Comparison of ENCODE assay signal across 8 cellular contexts in genomic region chr18:13800505-13801259, GRCh38. TPM values are rescaled to one million over a fixed set of nuclear protein-coding genes. Genes with fewer than 3 reads are reported as not detected.
DNase-seq lines count a peak whose midpoint lies in the region; ATAC-seq, FAIRE-seq and TF ChIP-seq lines count a peak whose summit lies in the region.

No MANE protein-coding gene starts in this region.

- TF ChIP-seq CTCF in CD4-positive, alpha-beta T cell (IDR thresholded peaks at IDR 0.05): peak; percentile 38
- TF ChIP-seq CTCF in HFFc6 (IDR thresholded peaks at IDR 0.05) (no peak; the same call in 1 of the 2 replicates), Peyer's patch (IDR thresholded peaks at IDR 0.05) (peak in 4 of 6 experiments; percentile 31 to 73 (median 66)), adrenal gland (IDR thresholded peaks at IDR 0.05) (peak; percentile 7 to 52 (median 38))

- peak; percentile 14 to 59 (median 27) for DNase-seq in CD4-positive, alpha-beta T cell
- DNase-seq in HFFc6 (no peak), Peyer's patch (peak in 2 of 3 donors; percentile 83 to 84), adrenal gland (peak; percentile 57 to 71 (median 69)), right cardiac atrium (peak; percentile 73 to 88 (median 87)), retina (peak; percentile 86), GM19239 (ENCODE audit: insufficient read length, low spot score) (no peak)

- ATAC-seq in CD4-positive, alpha-beta T cell (ENCODE audit: poor library complexity): peak; percentile 62
- ATAC-seq in right cardiac atrium: peak; percentile 93 to 96
- ATAC-seq in GM18858 (IDR thresholded peaks at IDR 0.05; ENCODE audit: unreplicated experiment): no peak

- no peak for TF ChIP-seq POLR2A in Peyer's patch (IDR thresholded peaks at IDR 0.05)
- TF ChIP-seq POLR2A in adrenal gland (IDR thresholded peaks at IDR 0.05): no peak

- H3K4me3 Mint-ChIP-seq in CD4-positive, alpha-beta T cell: peak overlapping the region; percentile 44
- peak overlapping the region; percentile 67 for H3K4me3 Mint-ChIP-seq in HFFc6

- CTCF ChIA-PET in CD4-positive, alpha-beta T cell (lab: Charles Lee): interaction anchor here (1.4 kb wide), 1 partner anchor 13 kb away, joined by 3 read pairs; no protein-coding TSS in a partner anchor

- H3K27me3 Mint-ChIP-seq in CD4-positive, alpha-beta T cell: peaks cover 80% of the 10 kb centered on the region
- H3K27me3 Mint-ChIP-seq in HFFc6 (ENCODE audit: insufficient read depth): peaks cover 23% of the 10 kb centered on the region

- peaks cover 0 to 10% (median 2%) of the 10 kb centered on the region in 4 donors for H3K4me1 ChIP-seq in Peyer's patch
- H3K4me1 ChIP-seq in adrenal gland (replicated peaks in 1 of 2): no peaks in the 10 kb centered on the region
- H3K4me1 ChIP-seq in right cardiac atrium (ENCODE audit: control insufficient read depth, insufficient read depth, low read length): no peaks in the 10 kb centered on the region

- H3K27ac Mint-ChIP-seq in CD4-positive, alpha-beta T cell: no peak overlapping the region
- H3K27ac Mint-ChIP-seq in HFFc6: no peak overlapping the region

- no peaks in the 10 kb centered on the region for H3K9me3 ChIP-seq in CD4-positive, alpha-beta T cell (ENCODE audit: control insufficient read depth, low read length)
- no peaks in the 10 kb centered on the region for H3K9me3 ChIP-seq in Peyer's patch
- no peaks in the 10 kb centered on the region for H3K9me3 ChIP-seq in adrenal gland (replicated peaks in 1 of 3)
- no peaks in the 10 kb centered on the region for H3K9me3 ChIP-seq in right cardiac atrium (ENCODE audit: control insufficient read depth, low read length)

- 13 to 24% (median 17%) methylated on average over 12 to 30 of the region's 30 CpGs for WGBS in adrenal gland, 4 donors
- WGBS in right cardiac atrium: 14% methylated on average over 30 of the region's 30 CpGs

- H3K27ac ChIP-seq in CD4-positive, alpha-beta T cell (ENCODE audit: low read depth, low read length): no peak overlapping the region
- H3K27ac ChIP-seq in Peyer's patch: no peak overlapping the region
- no peak overlapping the region for H3K27ac ChIP-seq in adrenal gland
- H3K27ac ChIP-seq in right cardiac atrium (ENCODE audit: low read length): no peak overlapping the region

- peaks cover 6% of the 10 kb centered on the region for H3K4me1 Mint-ChIP-seq in CD4-positive, alpha-beta T cell (ENCODE audit: low read depth)
- peaks cover 5% of the 10 kb centered on the region; the same call in 1 of the 2 replicates for H3K4me1 Mint-ChIP-seq in HFFc6 (ENCODE audit: low read depth)

- H3K4me3 ChIP-seq in Peyer's patch (peak overlapping the region in 2 of 4 donors; percentile 28 to 30), adrenal gland (peak overlapping the region in 1 of 4 donors; percentile 30), right cardiac atrium (ENCODE audit: low read length) (peak overlapping the region; percentile 27)

- H3K36me3 ChIP-seq in Peyer's patch: no peaks in the 10 kb centered on the region
- H3K36me3 ChIP-seq in adrenal gland (replicated peaks in 1 of 2): no peaks in the 10 kb centered on the region

- intact Hi-C loops in CD4-positive, alpha-beta T cell (cut with DNase I, micrococcal nuclease): loop anchor here in 1 of 2 experiments (5.0 kb wide), 1 partner anchor 583 kb away; the partner anchor contains the start of gene LDLRAD4
- intact Hi-C loops in adrenal gland (cut with DNase I) (no loop called here), right cardiac atrium (cut with DNase I) (loop anchor here in 1 of 4 donors (5.0 kb wide), 1 partner anchor 583 kb away; the partner anchor contains the start of gene LDLRAD4)

- H3K9me3 Mint-ChIP-seq in CD4-positive, alpha-beta T cell: no peaks in the 10 kb centered on the region
- no peaks in the 10 kb centered on the region for H3K9me3 Mint-ChIP-seq in HFFc6

- POLR2A ChIA-PET in CD4-positive, alpha-beta T cell (lab: Charles Lee): no interaction called here

- H3K36me3 Mint-ChIP-seq in CD4-positive, alpha-beta T cell (ENCODE audit: low read depth): no peaks in the 10 kb centered on the region
- H3K36me3 Mint-ChIP-seq in HFFc6 (ENCODE audit: low read depth): no peaks in the 10 kb centered on the region

- H3K27me3 ChIP-seq in CD4-positive, alpha-beta T cell (ENCODE audit: control insufficient read depth, insufficient read depth, low read length): peaks cover 52% of the 10 kb centered on the region
- H3K27me3 ChIP-seq in Peyer's patch (no peaks in the 10 kb centered on the region), adrenal gland (peaks cover 18% of the 10 kb centered on the region), right cardiac atrium (ENCODE audit: control insufficient read depth, insufficient read depth) (no peaks in the 10 kb centered on the region)

- FAIRE-seq in GM19239 (lab: Jason Lieb, UNC): no peak

RNA-seq across cellular contexts. Expression of gene MC5R, which starts 23.3 kb away (rescaled TPM):
- total RNA-seq in CD4-positive, alpha-beta T cell: not detected
- total RNA-seq in HFFc6 (2021; fragmentation: NEBNext Ultra II Directional; extraction: Animal tissue kit (Norgen Biotek cat#: 25700)): not detected
- total RNA-seq in Peyer's patch (not detected), adrenal gland (under 1 TPM in 3 of 8 donors, not detected in 5; 0.18 to 0.32 (median 0.22) TPM), right cardiac atrium (not detected)
- polyA plus RNA-seq in adrenal gland (under 1 TPM in 1 of 3 donors, not detected in 2; 0.10 TPM), right cardiac atrium (not detected)

Comparison
In these comparisons a context has a peak if more than half of its experiments do, and no peak if none do; other contexts are left out.
1. DNase-seq: peak in CD4-positive, alpha-beta T cell (10 of 10), Peyer's patch (2 of 3), adrenal gland (7 of 7), right cardiac atrium (3 of 3) and retina (single experiment); none in HFFc6 (single experiment) and GM19239 (single experiment).